ENCODE assay signal across 28 cellular contexts in the genomic region with DNA sequence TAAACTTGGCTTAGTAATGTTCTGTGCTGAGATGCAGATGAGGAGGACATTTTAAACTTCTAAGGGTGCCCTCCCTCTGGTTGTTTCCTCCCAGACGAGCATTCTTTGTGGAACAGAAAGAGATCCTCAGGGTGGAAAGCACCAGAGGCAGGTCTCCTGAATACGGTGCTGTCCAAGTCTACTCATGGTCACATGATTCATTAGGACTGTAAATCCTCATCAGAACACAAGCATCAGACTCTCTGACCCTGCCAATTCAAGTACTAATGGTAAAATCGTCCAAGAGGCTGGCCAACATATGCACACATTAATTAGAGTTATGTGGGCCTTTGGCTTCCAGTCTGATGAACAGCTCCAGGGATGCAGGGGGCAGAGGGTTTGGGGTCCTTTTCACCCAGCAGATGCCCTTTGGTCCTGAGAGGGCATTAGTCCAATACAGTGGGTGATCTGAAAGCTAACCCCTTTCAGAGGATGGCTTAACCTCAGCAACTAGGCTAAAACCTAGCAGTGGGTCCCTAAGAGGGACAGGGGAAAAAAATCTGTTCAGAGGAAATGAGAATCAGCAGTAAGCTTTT. TPM values are rescaled to one million over a fixed set of nuclear protein-coding genes. Genes with fewer than 3 reads are reported as not detected.
"Had no signal": no experiment of that assay in that cellular context is flagged by ENCODE, and none has a peak within 500 bp of the region (broad histone marks: within the 10 kb centered on the region; RNA-seq: fewer than 3 reads in every experiment).

No MANE protein-coding gene starts in this region.

- H3K4me3 ChIP-seq: cardiac muscle cell, MG63 had no signal

- H3K9me3 Mint-ChIP-seq: activated CD4-positive, alpha-beta memory T cell treated with anti-CD3 and anti-CD28 coated beads, Interleukin-2, amount 10 ng/mL, durations not matched to agents 7 days and 5 days; activated T-helper 17 cell treated with anti-CD3 and anti-CD28 coated beads, Interleukin-2, amount 50 U/mL, for 72 hours had no signal

- H3K4me3 Mint-ChIP-seq: activated CD4-positive, alpha-beta memory T cell treated with anti-CD3 and anti-CD28 coated beads, Interleukin-2, amount 10 ng/mL, durations not matched to agents 7 days and 5 days; activated naive CD4-positive, alpha-beta T cell treated with anti-CD3 and anti-CD28 coated beads for 36 hours; activated naive CD8-positive, alpha-beta T cell; activated T-helper 17 cell treated with anti-CD3 and anti-CD28 coated beads, Interleukin-2, amount 50 U/mL, for 72 hours; T-cell had no signal

- H3K36me3 Mint-ChIP-seq: T-cell had no signal

- ATAC-seq: activated T-helper 17 cell treated with anti-CD3 and anti-CD28 coated beads, Interleukin-2, amount 50 U/mL, for 72 hours; Panc1; T-cell had no signal

- H3K27ac Mint-ChIP-seq: activated CD4-positive, alpha-beta memory T cell treated with anti-CD3 and anti-CD28 coated beads, Interleukin-2, amount 10 ng/mL, durations not matched to agents 7 days and 5 days; activated naive CD4-positive, alpha-beta T cell treated with anti-CD3 and anti-CD28 coated beads for 36 hours; activated naive CD8-positive, alpha-beta T cell; activated T-helper 17 cell treated with anti-CD3 and anti-CD28 coated beads, Interleukin-2, amount 50 U/mL, for 72 hours; T-cell had no signal

- DNase-seq: activated CD4-positive, alpha-beta memory T cell treated with anti-CD3 and anti-CD28 coated beads, Interleukin-2, amount 10 ng/mL, durations not matched to agents 7 days and 5 days; activated CD4-positive, alpha-beta T cell treated with anti-CD3 and anti-CD28 coated beads, Interleukin-2, amount 50 U/mL, for 1 hour; activated CD4-positive, CD25-positive, alpha-beta regulatory T cell; activated gamma-delta T cell; activated naive CD4-positive, alpha-beta T cell treated with anti-CD3 and anti-CD28 coated beads for 36 hours; activated T-cell treated with anti-CD3 and anti-CD28 coated beads for 4 hours; activated T-cell treated with anti-CD3 and anti-CD28 coated beads, Interleukin-2, amount 50 U/mL, for 48 hours; brain microvascular endothelial cell; MG63; NCI-H1105; NCI-H1436; NCI-H1694 treated with DMSO at 0.1 percent for 48 hours; NCI-H2029 treated with DMSO at 0.1 percent for 48 hours; NCI-H345; NCI-H510A; NCI-H526 treated with DMSO at 0.1 percent for 48 hours; NK-92 treated with Interleukin-12 subunit alpha and Interleukin-12 subunit beta, amount 100 ng/mL, for 24 hours; OCI-M1; RPMI8226; SHP77 treated with DMSO at 0.1 percent for 48 hours; T-cell; T-helper 2 cell; T1000 had no signal

RNA-seq across cellular contexts. Expression of a gene that starts 18.2 kb away (rescaled TPM):
- total RNA-seq: activated CD4-positive, alpha-beta memory T cell treated with anti-CD3 and anti-CD28 coated beads, Interleukin-2, amount 10 ng/mL, durations not matched to agents 7 days and 5 days; activated CD8-positive, alpha-beta memory T cell treated with anti-CD3 and anti-CD28 coated beads for 36 hours; activated naive CD4-positive, alpha-beta T cell treated with anti-CD3 and anti-CD28 coated beads for 36 hours; activated T-helper 17 cell treated with anti-CD3 and anti-CD28 coated beads, Interleukin-2, amount 50 U/mL, for 72 hours; T-cell had no signal
